In the genomic region with DNA sequence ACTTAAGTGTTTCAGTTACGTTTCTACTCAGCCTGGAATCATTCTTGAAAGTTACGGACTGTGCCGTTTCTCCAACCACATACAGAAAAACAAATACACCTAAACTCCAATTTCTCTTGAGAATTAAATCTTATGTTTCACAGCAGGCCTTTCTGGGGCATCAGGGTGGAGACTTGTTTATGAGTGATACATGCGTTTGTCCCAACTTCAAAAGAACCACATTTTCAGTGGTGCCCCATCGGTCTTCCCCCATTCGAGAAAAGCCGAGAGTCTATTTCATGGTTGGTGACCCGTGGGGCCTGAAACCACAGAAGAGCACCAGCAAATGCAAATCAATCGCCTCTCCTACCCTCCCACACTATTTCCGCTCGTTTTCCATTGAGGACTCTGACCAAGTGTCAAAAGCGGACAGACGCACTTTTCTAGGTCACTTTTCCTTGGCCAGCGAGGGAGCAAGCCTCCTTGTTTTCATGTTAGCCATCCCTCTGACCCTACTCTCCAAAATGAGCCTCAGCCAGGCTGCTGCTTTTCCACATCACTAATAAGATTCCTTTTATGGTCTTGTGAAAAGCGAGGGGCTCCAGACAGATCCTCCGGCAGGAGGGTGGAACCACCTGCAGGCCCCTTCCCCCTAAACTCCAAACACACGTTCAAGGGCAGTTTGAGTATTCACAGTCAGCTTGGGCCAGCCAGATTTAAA, we compare ENCODE assay signal across 8 cellular contexts. TPM values are rescaled to one million over a fixed set of nuclear protein-coding genes. Genes with fewer than 3 reads are reported as not detected.
A peak's percentile ranks its signal among the peaks of the same experiment; 100 is the strongest.
DNase-seq lines count a peak whose midpoint lies in the region; ATAC-seq, FAIRE-seq and TF ChIP-seq lines count a peak whose summit lies in the region.

No MANE protein-coding gene starts in this region.

- intact Hi-C loops in kidney (cut with DNase I), result no loop called here
- intact Hi-C loops in activated CD4-positive, alpha-beta memory T cell treated with anti-CD3 and anti-CD28 coated beads for 36 hours (cut with micrococcal nuclease), result loop anchor here (5.0 kb wide), 2 partner anchors 158 to 318 kb away; no protein-coding TSS in a partner anchor

- peak; percentile 82 for DNase-seq in SW480 (ENCODE audit: low spot score)
- peak; percentile 57 for DNase-seq in kidney
- DNase-seq in tibial nerve (ENCODE audit: low spot score in 2 of 2), result no peak
- no peak for DNase-seq in activated CD4-positive, alpha-beta memory T cell treated with anti-CD3 and anti-CD28 coated beads, Interleukin-2, amount 10 ng/mL, durations not matched to agents 7 days and 5 days
- DNase-seq in activated CD4-positive, alpha-beta memory T cell treated with anti-CD3 and anti-CD28 coated beads for 36 hours, result no peak
- DNase-seq in activated T-cell treated with anti-CD3 and anti-CD28 coated beads for 4 hours, result no peak

- TF ChIP-seq CTCF in kidney (IDR thresholded peaks at IDR 0.05; ENCODE audit: borderline replicate concordance, extremely low read depth, insufficient read depth) (no peak), tibial nerve (IDR thresholded peaks at IDR 0.05) (no peak)

- peak; percentile 18 for ATAC-seq in GM18861 (IDR thresholded peaks at IDR 0.05; ENCODE audit: unreplicated experiment)
- ATAC-seq in HG02852 (IDR thresholded peaks at IDR 0.05; ENCODE audit: unreplicated experiment), result peak; percentile 54

- FAIRE-seq in kidney (lab: Jason Lieb, UNC), result no peak

- peaks cover 62% of the 10 kb centered on the region for H3K27me3 Mint-ChIP-seq in activated CD4-positive, alpha-beta memory T cell treated with anti-CD3 and anti-CD28 coated beads, Interleukin-2, amount 10 ng/mL, durations not matched to agents 7 days and 5 days
- peaks cover 61% of the 10 kb centered on the region for H3K27me3 Mint-ChIP-seq in activated CD4-positive, alpha-beta memory T cell treated with anti-CD3 and anti-CD28 coated beads for 36 hours

- H3K4me3 ChIP-seq in kidney (ENCODE audit: low read length in 2 of 2) (peak overlapping the region; percentile 67 to 95), tibial nerve (peak overlapping the region; percentile 68 to 89 (median 80))

- TF ChIP-seq POLR2A in tibial nerve (IDR thresholded peaks at IDR 0.05), result no peak

- peaks cover 34% of the 10 kb centered on the region for H3K4me1 Mint-ChIP-seq in activated CD4-positive, alpha-beta memory T cell treated with anti-CD3 and anti-CD28 coated beads, Interleukin-2, amount 10 ng/mL, durations not matched to agents 7 days and 5 days
- peaks cover 26% of the 10 kb centered on the region for H3K4me1 Mint-ChIP-seq in activated CD4-positive, alpha-beta memory T cell treated with anti-CD3 and anti-CD28 coated beads for 36 hours (ENCODE audit: low read depth)

- H3K27ac Mint-ChIP-seq in activated CD4-positive, alpha-beta memory T cell treated with anti-CD3 and anti-CD28 coated beads, Interleukin-2, amount 10 ng/mL, durations not matched to agents 7 days and 5 days, result no peak overlapping the region
- H3K27ac Mint-ChIP-seq in activated CD4-positive, alpha-beta memory T cell treated with anti-CD3 and anti-CD28 coated beads for 36 hours, result no peak overlapping the region

- H3K36me3 ChIP-seq in kidney (ENCODE audit: control insufficient read depth in 1 of 2, insufficient read depth in 2 of 2, low read length in 2 of 2) (peaks cover 4 to 13% of the 10 kb centered on the region in 2 donors), tibial nerve (peaks cover 0 to 10% (median 0%) of the 10 kb centered on the region in 3 donors)

- POLR2A ChIA-PET in activated CD4-positive, alpha-beta memory T cell treated with anti-CD3 and anti-CD28 coated beads, Interleukin-2, amount 10 ng/mL, durations not matched to agents 7 days and 5 days (lab: Charles Lee), result no interaction called here
- POLR2A ChIA-PET in activated CD4-positive, alpha-beta memory T cell treated with anti-CD3 and anti-CD28 coated beads for 36 hours (lab: Charles Lee), result no interaction called here

- 50% methylated on average over 17 of the region's 17 CpGs for WGBS in tibial nerve, 2 donors

- H3K4me3 Mint-ChIP-seq in activated CD4-positive, alpha-beta memory T cell treated with anti-CD3 and anti-CD28 coated beads, Interleukin-2, amount 10 ng/mL, durations not matched to agents 7 days and 5 days, result no peak overlapping the region
- no peak overlapping the region for H3K4me3 Mint-ChIP-seq in activated CD4-positive, alpha-beta memory T cell treated with anti-CD3 and anti-CD28 coated beads for 36 hours

- no peaks in the 10 kb centered on the region for H3K36me3 Mint-ChIP-seq in activated CD4-positive, alpha-beta memory T cell treated with anti-CD3 and anti-CD28 coated beads, Interleukin-2, amount 10 ng/mL, durations not matched to agents 7 days and 5 days (ENCODE audit: low read depth)
- H3K36me3 Mint-ChIP-seq in activated CD4-positive, alpha-beta memory T cell treated with anti-CD3 and anti-CD28 coated beads for 36 hours, result no peaks in the 10 kb centered on the region

- TF ChIP-seq EP300 in tibial nerve (IDR thresholded peaks at IDR 0.05), result peak in 1 of 2 donors; percentile 24

- CTCF ChIA-PET in activated CD4-positive, alpha-beta memory T cell treated with anti-CD3 and anti-CD28 coated beads, Interleukin-2, amount 10 ng/mL, durations not matched to agents 7 days and 5 days (lab: Charles Lee), result interaction anchor here (0.6 to 1.2 kb wide), 4 partner anchors 114 to 244 kb away, joined by 3 to 4 read pairs (median 3); no protein-coding TSS in a partner anchor
- CTCF ChIA-PET in activated CD4-positive, alpha-beta memory T cell treated with anti-CD3 and anti-CD28 coated beads for 36 hours (lab: Charles Lee), result interaction anchor here (1.4 kb wide), 1 partner anchor 113 kb away, joined by 4 read pairs; no protein-coding TSS in a partner anchor

- H3K27ac ChIP-seq in kidney (ENCODE audit: low read depth in 2 of 2, low read length in 2 of 2) (peak overlapping the region; percentile 97 to 98), tibial nerve (peak overlapping the region; percentile 55 to 95 (median 95))

- H3K9me3 ChIP-seq in kidney (ENCODE audit: control insufficient read depth in 1 of 2, low read length in 2 of 2) (no peaks in the 10 kb centered on the region), tibial nerve (no peaks in the 10 kb centered on the region)

- H3K9ac ChIP-seq in kidney (ENCODE audit: low read length in 2 of 2), result peak overlapping the region; percentile 54 to 92

- peaks cover 12 to 34% of the 10 kb centered on the region in 2 donors for H3K4me1 ChIP-seq in kidney (ENCODE audit: control insufficient read depth in 1 of 2, insufficient read depth in 1 of 2, low read depth in 1 of 2, low read length in 2 of 2)
- H3K4me1 ChIP-seq in tibial nerve, result peaks cover 0 to 67% (median 22%) of the 10 kb centered on the region in 4 donors

- H3K9me3 Mint-ChIP-seq in activated CD4-positive, alpha-beta memory T cell treated with anti-CD3 and anti-CD28 coated beads, Interleukin-2, amount 10 ng/mL, durations not matched to agents 7 days and 5 days, result no peaks in the 10 kb centered on the region
- no peaks in the 10 kb centered on the region for H3K9me3 Mint-ChIP-seq in activated CD4-positive, alpha-beta memory T cell treated with anti-CD3 and anti-CD28 coated beads for 36 hours

- H3K27me3 ChIP-seq in tibial nerve, result no peaks in the 10 kb centered on the region

RNA-seq across cellular contexts. Expression of a gene that starts 3.1 kb away (rescaled TPM):
- total RNA-seq in kidney, result 132 TPM
- polyA plus RNA-seq in kidney (ENCODE audit: insufficient read depth, low read depth, low replicate concordance), result 18.0 TPM
- 100 to 1,000 TPM in 2 of 4 donors, 10 to 100 TPM in 2; 93.1 to 133 (median 112) TPM for total RNA-seq in tibial nerve
- under 1 TPM; 0.15 to 0.30 TPM for total RNA-seq in activated CD4-positive, alpha-beta memory T cell treated with anti-CD3 and anti-CD28 coated beads, Interleukin-2, amount 10 ng/mL, durations not matched to agents 7 days and 5 days
- total RNA-seq in activated CD4-positive, alpha-beta memory T cell treated with anti-CD3 and anti-CD28 coated beads for 36 hours, result under 1 TPM; 0.15 to 0.40 TPM

Comparison
In these comparisons a context has a peak if more than half of its experiments do, and no peak if none do; other contexts are left out.
1. DNase-seq: peak in SW480 (single experiment) and kidney (single experiment); none in tibial nerve (0 of 2), activated CD4-positive, alpha-beta memory T cell treated with anti-CD3 and anti-CD28 coated beads, Interleukin-2, amount 10 ng/mL, durations not matched to agents 7 days and 5 days (single experiment), activated CD4-positive, alpha-beta memory T cell treated with anti-CD3 and anti-CD28 coated beads for 36 hours (single experiment) and activated T-cell treated with anti-CD3 and anti-CD28 coated beads for 4 hours (single experiment).
2. RNA of a gene that starts 3.1 kb away (total RNA-seq): 132 TPM in kidney (single experiment) and 93.1 to 133 TPM in tibial nerve; 0.15 to 0.40 TPM in activated CD4-positive, alpha-beta memory T cell treated with anti-CD3 and anti-CD28 coated beads for 36 hours and 0.15 to 0.30 TPM in activated CD4-positive, alpha-beta memory T cell treated with anti-CD3 and anti-CD28 coated beads, Interleukin-2, amount 10 ng/mL, durations not matched to agents 7 days and 5 days; every median in the first group is over 10 times any median in the second.